In the genomic region with DNA sequence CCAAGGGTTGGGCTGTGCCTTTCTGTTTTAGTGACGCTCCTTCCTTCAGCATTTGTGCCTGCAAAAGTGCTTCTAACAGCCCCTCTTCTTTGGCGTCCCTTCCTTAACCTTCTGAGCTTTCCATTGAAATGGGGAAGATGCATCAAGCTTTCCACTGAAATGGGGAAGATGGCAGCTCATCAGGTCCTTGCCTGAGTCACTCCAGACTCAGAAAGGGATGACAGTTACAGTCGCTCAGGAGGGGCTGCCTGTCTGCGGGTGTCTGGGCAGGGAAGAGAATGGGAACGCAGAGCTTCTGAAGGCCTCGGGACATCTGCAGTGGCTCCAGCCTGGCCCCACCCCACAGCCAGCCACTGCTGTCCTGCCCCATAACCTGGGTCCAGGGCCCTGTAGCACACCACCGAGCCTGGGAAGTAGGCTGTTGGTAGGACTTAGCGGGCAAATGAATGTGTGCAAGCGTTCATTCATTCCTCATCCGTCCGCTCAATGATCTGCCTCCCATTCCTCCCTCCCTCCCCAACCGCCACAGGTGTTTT, we compare ENCODE assay signal across 27 cellular contexts. TPM values are rescaled to one million over a fixed set of nuclear protein-coding genes. Genes with fewer than 3 reads are reported as not detected.
DNase-seq lines count a peak whose midpoint lies in the region; ATAC-seq and TF ChIP-seq lines count a peak whose summit lies in the region.
"Had no signal": no experiment of that assay in that cellular context is flagged by ENCODE, and none has a peak within 500 bp of the region (broad histone marks: within the 10 kb centered on the region; RNA-seq: fewer than 3 reads in every experiment).

No MANE protein-coding gene starts in this region.

- H3K4me3 ChIP-seq in IMR-90 (ENCODE audit: insufficient read depth, low read depth, low read length) (no peak overlapping the region), sigmoid colon (no peak overlapping the region)
- H3K4me3 ChIP-seq: heart right ventricle, upper lobe of left lung had no signal

- H2AK9ac ChIP-seq in IMR-90 (replicated peaks; ENCODE audit: low read depth, low read length, poor library complexity) = peak overlapping the region; percentile 37

- H3K56ac ChIP-seq in IMR-90 (ENCODE audit: extremely low read depth, insufficient read depth, low read length) = no peak overlapping the region

- H3K4ac ChIP-seq in IMR-90 (ENCODE audit: low read depth, low read length) = no peak overlapping the region

- no peak for TF ChIP-seq EP300 in sigmoid colon (IDR thresholded peaks at IDR 0.05)

- no peak overlapping the region for H2AFZ ChIP-seq in IMR-90 (replicated peaks; ENCODE audit: low read length, poor library complexity)

- BruUV-seq in IMR-90 (replicated peaks; lab: Mats Ljungman, UMichigan) = no TSS peak

- H3K36me3 ChIP-seq in IMR-90 (ENCODE audit: control insufficient read depth, insufficient read depth, low read length) (peaks cover 70% of the 10 kb centered on the region), sigmoid colon (peaks cover 20 to 91% (median 53%) of the 10 kb centered on the region in 4 donors)

- H4K20me1 ChIP-seq in IMR-90 (ENCODE audit: insufficient read depth, low read length) = peaks cover 15% of the 10 kb centered on the region

- peaks cover 33% of the 10 kb centered on the region for H3K4me1 Mint-ChIP-seq in activated CD4-positive, alpha-beta T cell treated with anti-CD3 and anti-CD28 coated beads, Interleukin-2, amount 10 ng/mL, durations not matched to agents 24 days and 14 days
- H3K4me1 Mint-ChIP-seq in activated naive CD8-positive, alpha-beta T cell (ENCODE audit: low read depth) = peaks cover 80% of the 10 kb centered on the region

- peaks cover 66% of the 10 kb centered on the region for H3K36me3 Mint-ChIP-seq in activated CD4-positive, alpha-beta T cell treated with anti-CD3 and anti-CD28 coated beads, Interleukin-2, amount 10 ng/mL, durations not matched to agents 24 days and 14 days (ENCODE audit: low read depth)
- H3K36me3 Mint-ChIP-seq in activated naive CD8-positive, alpha-beta T cell = peaks cover 31% of the 10 kb centered on the region

- H3K4me1 ChIP-seq in IMR-90 (ENCODE audit: control insufficient read depth, insufficient read depth, low read length) (no peaks in the 10 kb centered on the region), sigmoid colon (peaks cover 0 to 7% (median 2%) of the 10 kb centered on the region in 4 donors)
- H3K4me1 ChIP-seq: BE2C, upper lobe of left lung had no signal

- no peak overlapping the region for H3K4me3 Mint-ChIP-seq in activated CD4-positive, alpha-beta T cell treated with anti-CD3 and anti-CD28 coated beads, Interleukin-2, amount 10 ng/mL, durations not matched to agents 24 days and 14 days
- peak overlapping the region; percentile 84 for H3K4me3 Mint-ChIP-seq in activated naive CD8-positive, alpha-beta T cell

- TF ChIP-seq RAD21 in IMR-90 (IDR thresholded peaks at IDR 0.05; ENCODE audit: low read length) = no peak

- H3K27me3 ChIP-seq in IMR-90 (ENCODE audit: control insufficient read depth, insufficient read depth, low read length) = no peaks in the 10 kb centered on the region
- no peaks in the 10 kb centered on the region for H3K27me3 ChIP-seq in sigmoid colon
- H3K27me3 ChIP-seq: BE2C, heart right ventricle, upper lobe of left lung had no signal

- H3K23ac ChIP-seq in IMR-90 (ENCODE audit: low read depth, low read length) = no peak overlapping the region

- no peak for ATAC-seq in IMR-90 (ENCODE audit: low read depth)
- ATAC-seq: heart right ventricle, SK-N-SH treated with all-trans-retinoic acid at 6 μM for 48 hours had no signal

- no peak overlapping the region for H2BK15ac ChIP-seq in IMR-90 (ENCODE audit: low read depth, low read length)

- no peak overlapping the region for H3K14ac ChIP-seq in IMR-90 (replicated peaks; ENCODE audit: low read depth, low read length)

- H3K27ac ChIP-seq in IMR-90 (ENCODE audit: insufficient read depth, low read length) = no peak overlapping the region
- H3K27ac ChIP-seq in sigmoid colon = no peak overlapping the region
- H3K27ac ChIP-seq: heart right ventricle, upper lobe of left lung had no signal

- no peak for TF ChIP-seq POLR2A in IMR-90 (IDR thresholded peaks at IDR 0.05; ENCODE audit: low read depth, low read length)
- TF ChIP-seq POLR2A in sigmoid colon (IDR thresholded peaks at IDR 0.05) = no peak

- H3K9me3 Mint-ChIP-seq in activated CD4-positive, alpha-beta T cell treated with anti-CD3 and anti-CD28 coated beads, Interleukin-2, amount 10 ng/mL, durations not matched to agents 24 days and 14 days = no peaks in the 10 kb centered on the region
- no peaks in the 10 kb centered on the region for H3K9me3 Mint-ChIP-seq in activated naive CD8-positive, alpha-beta T cell (ENCODE audit: low read depth)
- H3K9me3 Mint-ChIP-seq: IgD-negative memory B cell, naive B cell had no signal

- H3K4me2 ChIP-seq in IMR-90 (ENCODE audit: low read depth, low read length) = no peak overlapping the region

- no peak overlapping the region for H2BK5ac ChIP-seq in IMR-90 (ENCODE audit: low read depth, low read length, poor library complexity, severe bottlenecking)

- H3K9me1 ChIP-seq in IMR-90 (ENCODE audit: insufficient read depth, low read length) = 0 out of 2 replicates have a peak, but pooled peaks cover 3% of the 10 kb centered on the region

- TF ChIP-seq CTCF in IMR-90 (conservative IDR thresholded peaks at IDR 0.05; ENCODE audit: low read depth, low read length) = no peak
- TF ChIP-seq CTCF in sigmoid colon (IDR thresholded peaks at IDR 0.05) = no peak

- H3K9me3 ChIP-seq in IMR-90 (ENCODE audit: control insufficient read depth, insufficient read depth, low read length) (no peaks in the 10 kb centered on the region), sigmoid colon (no peaks in the 10 kb centered on the region)
- H3K9me3 ChIP-seq: BE2C, heart right ventricle, upper lobe of left lung had no signal

- no peak overlapping the region for H3K18ac ChIP-seq in IMR-90 (ENCODE audit: low read depth, low read length)

- intact Hi-C loops in activated CD4-positive, alpha-beta T cell treated with anti-CD3 and anti-CD28 coated beads, Interleukin-2, amount 10 ng/mL, durations not matched to agents 24 days and 14 days (cut with micrococcal nuclease) = no loop called here
- intact Hi-C loops in IMR-90 (cut with micrococcal nuclease) = no loop called here
- intact Hi-C loops in sigmoid colon (cut with DNase I) = no loop called here

- H4K5ac ChIP-seq in IMR-90 (ENCODE audit: low read depth, low read length) = no peak overlapping the region

- no peak overlapping the region for H2AK5ac ChIP-seq in IMR-90 (ENCODE audit: low read depth, low read length)

- H4K91ac ChIP-seq in IMR-90 (ENCODE audit: insufficient read depth, low read depth, low read length) = no peak overlapping the region

- no peak for DNase-seq in activated CD4-positive, alpha-beta T cell treated with anti-CD3 and anti-CD28 coated beads, Interleukin-2, amount 10 ng/mL, durations not matched to agents 24 days and 14 days
- no peak for DNase-seq in activated CD4-positive, alpha-beta T cell treated with anti-CD3 and anti-CD28 coated beads, Interleukin-2, amount 50 U/mL, for 1 hour
- DNase-seq in IMR-90 (no peak), sigmoid colon (peak; percentile 46), NCI-H2107 treated with DMSO at 0.1 percent for 48 hours (lab: John Stamatoyannopoulos, UW; ENCODE audit: unreplicated experiment) (no peak), hepatic stellate cell (ENCODE audit: low spot score) (no peak), T-helper 9 cell (no peak)
- DNase-seq: activated naive CD4-positive, alpha-beta T cell; BE2C; Calu3; effector CD4-positive, alpha-beta T cell; GOT3; heart right ventricle; mesendoderm; naive B cell; NCI-H69; stimulated activated CD4-positive, alpha-beta T cell treated with anti-CD3 and anti-CD28 coated beads, Interleukin-4, amount 100 ng/mL, for 24 hours had no signal

- POLR2A ChIA-PET in IMR-90 (lab: Charles Lee; ENCODE audit: unreplicated experiment) = no interaction called here

- H3K27ac Mint-ChIP-seq in activated CD4-positive, alpha-beta T cell treated with anti-CD3 and anti-CD28 coated beads, Interleukin-2, amount 10 ng/mL, durations not matched to agents 24 days and 14 days = peak overlapping the region; percentile 75
- H3K27ac Mint-ChIP-seq in activated naive CD8-positive, alpha-beta T cell = peak overlapping the region; percentile 87

- in situ Hi-C loops in IMR-90 (cut with MboI; ENCODE audit: low sequenced_read_pairs) = no loop called here

- H4K8ac ChIP-seq in IMR-90 (ENCODE audit: low read depth in 2 of 2, low read length in 2 of 2) = no peak overlapping the region

- CTCF ChIA-PET in IMR-90 (lab: Yijun Ruan, JAX) = no interaction called here

- dilution Hi-C loops in IMR-90 (cut with HindIII; ENCODE audit: low sequenced_read_pairs, unreplicated experiment) = no loop called here

- whole genome bisulfite sequencing in IMR-90 (ENCODE audit: extremely low coverage in 2 of 2, insufficient read length in 1 of 2), 2 experiments = 100% methylated on average over 1 of the region's 12 CpGs; no CpG with 5 or more reads in 1 of the 2 experiments
- 89 to 95% methylated on average over 12 of the region's 12 CpGs for WGBS in sigmoid colon, 2 donors

- H3K79me1 ChIP-seq in IMR-90 (ENCODE audit: low read depth in 1 of 2, low read length in 2 of 2) = peaks cover 48 to 63% of the 10 kb centered on the region in 2 experiments

- no peak overlapping the region for H3K9ac ChIP-seq in IMR-90 (ENCODE audit: low read depth, low read length)

- H2BK20ac ChIP-seq in IMR-90 (ENCODE audit: low read depth, low read length) = no peak overlapping the region

- H2BK120ac ChIP-seq in IMR-90 (ENCODE audit: low read depth, low read length) = no peak overlapping the region

- H3K27me3 Mint-ChIP-seq in activated CD4-positive, alpha-beta T cell treated with anti-CD3 and anti-CD28 coated beads, Interleukin-2, amount 10 ng/mL, durations not matched to agents 24 days and 14 days = no peaks in the 10 kb centered on the region
- H3K27me3 Mint-ChIP-seq in activated naive CD8-positive, alpha-beta T cell = no peaks in the 10 kb centered on the region
- H3K27me3 Mint-ChIP-seq: IgD-negative memory B cell, naive B cell had no signal

RNA-seq across cellular contexts. Expression of a gene that starts 9.8 kb away (rescaled TPM):
- total RNA-seq in activated CD4-positive, alpha-beta T cell treated with anti-CD3 and anti-CD28 coated beads, Interleukin-2, amount 10 ng/mL, durations not matched to agents 24 days and 14 days = 107 and 111 TPM in 2 replicates
- total RNA-seq in IMR-90 (2012; rRNA removed) = 85.1 and 85.8 TPM in 2 replicates
- 97.4 and 99.1 TPM in 2 replicates for polyA plus RNA-seq in IMR-90 (2012; rRNA removed)
- polyA plus RNA-seq in IMR-90 (2012; cell fraction: cytosol; rRNA removed) = 70.2 and 144 TPM in 2 replicates
- polyA plus RNA-seq in IMR-90 (2012; cell fraction: nucleus; rRNA removed; ENCODE audit: low replicate concordance) = 123 and 181 TPM in 2 replicates
- total RNA-seq in sigmoid colon = 10 to 100 TPM; 57.1 to 63.7 (median 60.8) TPM
- 10 to 100 TPM; 18.7 to 37.8 (median 20.4) TPM for polyA plus RNA-seq in sigmoid colon

RNA-seq across cellular contexts. Expression of a gene that starts 22.3 kb away (rescaled TPM):
- total RNA-seq in activated CD4-positive, alpha-beta T cell treated with anti-CD3 and anti-CD28 coated beads, Interleukin-2, amount 10 ng/mL, durations not matched to agents 24 days and 14 days = 59.2 and 65.2 TPM in 2 replicates
- total RNA-seq in IMR-90 (2012; rRNA removed) = 99.2 and 99.5 TPM in 2 replicates
- 127 and 130 TPM in 2 replicates for polyA plus RNA-seq in IMR-90 (2012; rRNA removed)
- polyA plus RNA-seq in IMR-90 (2012; cell fraction: cytosol; rRNA removed) = 90.2 and 102 TPM in 2 replicates
- 46.1 and 82.1 TPM in 2 replicates for polyA plus RNA-seq in IMR-90 (2012; cell fraction: nucleus; rRNA removed; ENCODE audit: low replicate concordance)
- 10 to 100 TPM; 86.9 to 97.7 (median 92.5) TPM for total RNA-seq in sigmoid colon
- 100 to 1,000 TPM in 2 of 3 donors, 10 to 100 TPM in 1; 90.2 to 239 (median 156) TPM for polyA plus RNA-seq in sigmoid colon

RNA-seq across cellular contexts. Expression of a gene that starts 34.2 kb away (rescaled TPM):
- not detected in 2 replicates for total RNA-seq in activated CD4-positive, alpha-beta T cell treated with anti-CD3 and anti-CD28 coated beads, Interleukin-2, amount 10 ng/mL, durations not matched to agents 24 days and 14 days
- not detected in 2 replicates for total RNA-seq in IMR-90 (2012; rRNA removed)
- not detected in 2 replicates for polyA plus RNA-seq in IMR-90 (2012; rRNA removed)
- not detected in 2 replicates for polyA plus RNA-seq in IMR-90 (2012; cell fraction: cytosol; rRNA removed)
- not detected in 2 replicates for polyA plus RNA-seq in IMR-90 (2012; cell fraction: nucleus; rRNA removed; ENCODE audit: low replicate concordance)
- not detected for total RNA-seq in sigmoid colon
- under 1 TPM in 1 of 3 donors, not detected in 2; 0.69 TPM for polyA plus RNA-seq in sigmoid colon
- total RNA-seq: astrocyte, Calu3, epithelial cell of proximal tubule, fibroblast of villous mesenchyme, heart right ventricle, MCF 10A, omental fat pad, renal cortical epithelial cell, upper lobe of left lung had no signal
- polyA plus RNA-seq: heart right ventricle, IgD-negative memory B cell had no signal
